In genomic region chr1:41494351-41495170, GRCh38 we compare ENCODE assay signal across 19 cellular contexts. TPM values are rescaled to one million over a fixed set of nuclear protein-coding genes. Genes with fewer than 3 reads are reported as not detected.
DNase-seq lines count a peak whose midpoint lies in the region; ATAC-seq, FAIRE-seq and TF ChIP-seq lines count a peak whose summit lies in the region.
"Had no signal": no experiment of that assay in that cellular context is flagged by ENCODE, and none has a peak within 500 bp of the region (broad histone marks: within the 10 kb centered on the region; RNA-seq: fewer than 3 reads in every experiment).

No MANE protein-coding gene starts in this region.

- H3K36me3 ChIP-seq in K562 (ENCODE audit: control insufficient read depth, insufficient read depth, low read length) = no peaks in the 10 kb centered on the region
- no peaks in the 10 kb centered on the region for H3K36me3 ChIP-seq in lower lobe of right lung
- H3K36me3 ChIP-seq: left lung had no signal

- peaks cover 27 to 48% of the 10 kb centered on the region in 2 experiments; a peak in 4 of 5 replicates for H3K4me1 ChIP-seq in K562 (replicated peaks in 1 of 2; ENCODE audit: control insufficient read depth in 2 of 2, insufficient read depth in 2 of 2, low read length in 2 of 2)
- H3K4me1 ChIP-seq in lower lobe of right lung = peaks cover 44% of the 10 kb centered on the region

- no peaks in the 10 kb centered on the region for H3K9me3 ChIP-seq in K562 (replicated peaks; ENCODE audit: control insufficient read depth, insufficient read depth, low read depth, low read length)
- no peaks in the 10 kb centered on the region for H3K9me3 ChIP-seq in lower lobe of right lung
- H3K9me3 ChIP-seq: left lung, testis had no signal

- peak overlapping the region; percentile 15 for H3K4me3 Mint-ChIP-seq in stimulated activated effector memory CD8-positive, alpha-beta T cell treated with anti-CD3 and anti-CD28 coated beads, Interleukin-12 subunit alpha, Interleukin-12 subunit beta, amount 100 ng/mL, for 72 hours

- H3K27ac ChIP-seq in K562 (ENCODE audit: extremely low read depth, low read depth, low read length) (no peak overlapping the region), lower lobe of right lung (peak overlapping the region; percentile 91)
- H3K27ac ChIP-seq: C4-2B, GM23248, left lung had no signal

- ATAC-seq in K562 = no peak
- no peak for ATAC-seq in lower lobe of right lung
- ATAC-seq in stimulated activated effector memory CD8-positive, alpha-beta T cell treated with anti-CD3 and anti-CD28 coated beads, Interleukin-12 subunit alpha, Interleukin-12 subunit beta, amount 100 ng/mL, for 72 hours = no peak
- ATAC-seq in HG02571 (IDR thresholded peaks at IDR 0.05; ENCODE audit: unreplicated experiment) = no peak
- no peak for ATAC-seq in GM21786 (IDR thresholded peaks at IDR 0.05; ENCODE audit: unreplicated experiment)
- ATAC-seq: left lung; naive thymus-derived CD8-positive, alpha-beta T cell; T-cell had no signal

- H3K79me2 ChIP-seq in K562 (ENCODE audit: control insufficient read depth, insufficient read depth, low read length) = no peaks in the 10 kb centered on the region

- no TSS peak for BruUV-seq in K562 (replicated peaks; lab: Mats Ljungman, UMichigan)

- peaks cover 4% of the 10 kb centered on the region for H3K36me3 Mint-ChIP-seq in stimulated activated effector memory CD8-positive, alpha-beta T cell treated with anti-CD3 and anti-CD28 coated beads, Interleukin-12 subunit alpha, Interleukin-12 subunit beta, amount 100 ng/mL, for 72 hours
- H3K36me3 Mint-ChIP-seq: naive thymus-derived CD8-positive, alpha-beta T cell; T-cell had no signal

- WGBS in K562 (ENCODE audit: insufficient coverage, low coverage, missing lambda C conversion rate) = 47% methylated on average over 16 of the region's 17 CpGs

- no peak for TF ChIP-seq EP300 in K562 (IDR thresholded peaks at IDR 0.05; ENCODE audit: low read length)

- H3K4me3 ChIP-seq in K562 = no peak overlapping the region
- H3K4me3 ChIP-seq in lower lobe of right lung = no peak overlapping the region
- H3K4me3 ChIP-seq: GM23248, left lung, testis had no signal

- no peak for TF ChIP-seq CTCF in K562 (IDR thresholded peaks at IDR 0.05 in 2 of 3, conservative IDR thresholded peaks at IDR 0.05 in 1 of 3; ENCODE audit: insufficient read depth in 2 of 3, low read depth in 1 of 3, low read length in 3 of 3)
- no peak for TF ChIP-seq CTCF in lower lobe of right lung (IDR thresholded peaks at IDR 0.05)

- in situ Hi-C loops in K562 (cut with MboI) = no loop called here

- no peak overlapping the region for H2AFZ ChIP-seq in K562 (ENCODE audit: low read depth, low read length)
- H2AFZ ChIP-seq: GM23248 had no signal

- POLR2A ChIA-PET in K562 (lab: Yijun Ruan, JAX) = interaction anchor here (0.6 to 1.8 kb wide), 2 partner anchors 23 to 664 kb away, joined by 5 read pairs; no protein-coding TSS in a partner anchor

- DNase-seq in DMS 273 (lab: John Stamatoyannopoulos, UW; ENCODE audit: unreplicated experiment) (peak; percentile 35), DMS 273 treated with DMSO at 0.1 percent for 48 hours (lab: John Stamatoyannopoulos, UW) (no peak), K562 (ENCODE audit: extremely low read depth in 1 of 4, low spot score in 3 of 4) (no peak), lower lobe of right lung (no peak), NCI-H1092 treated with DMSO at 0.1 percent for 48 hours (lab: John Stamatoyannopoulos, UW) (no peak)
- DNase-seq in stimulated activated effector memory CD8-positive, alpha-beta T cell treated with anti-CD3 and anti-CD28 coated beads, Interleukin-12 subunit alpha, Interleukin-12 subunit beta, amount 100 ng/mL, for 72 hours (ENCODE audit: low spot score in 2 of 2) = no peak
- DNase-seq: 8988T; activated CD8-positive, alpha-beta memory T cell treated with anti-CD3 and anti-CD28 coated beads for 24 hours; activated gamma-delta T cell; stimulated activated CD4-positive, alpha-beta T cell treated with anti-CD3 and anti-CD28 coated beads, Interleukin-4, amount 100 ng/mL, for 1 hour; T-cell had no signal

- no peaks in the 10 kb centered on the region for H4K20me1 ChIP-seq in K562 (replicated peaks; ENCODE audit: control insufficient read depth, insufficient read depth, low read length)

- peak overlapping the region; percentile 23; the same call in 1 of the 2 replicates for H3K4me2 ChIP-seq in K562 (ENCODE audit: insufficient read depth, low read length)

- H3K9ac ChIP-seq in K562 (ENCODE audit: insufficient read depth in 1 of 2, low read depth in 2 of 2, low read length in 2 of 2) = peak overlapping the region in 1 of 2 experiments; percentile 80; a peak in 2 of 4 replicates
- H3K9ac ChIP-seq: GM23248 had no signal

- H3K4me1 Mint-ChIP-seq in stimulated activated effector memory CD8-positive, alpha-beta T cell treated with anti-CD3 and anti-CD28 coated beads, Interleukin-12 subunit alpha, Interleukin-12 subunit beta, amount 100 ng/mL, for 72 hours = peaks cover 6% of the 10 kb centered on the region

- intact Hi-C loops in K562 (cut with micrococcal nuclease) = no loop called here
- intact Hi-C loops in lower lobe of right lung (cut with DNase I) = no loop called here

- no peaks in the 10 kb centered on the region for H3K9me3 Mint-ChIP-seq in stimulated activated effector memory CD8-positive, alpha-beta T cell treated with anti-CD3 and anti-CD28 coated beads, Interleukin-12 subunit alpha, Interleukin-12 subunit beta, amount 100 ng/mL, for 72 hours
- H3K9me3 Mint-ChIP-seq: naive thymus-derived CD8-positive, alpha-beta T cell; T-cell had no signal

- TF ChIP-seq RAD21 in K562 (CRISPR knock-in tag; conservative IDR thresholded peaks at IDR 0.05 in 1 of 2, IDR thresholded peaks at IDR 0.05 in 1 of 2) = no peak

- CTCF ChIA-PET in K562 (lab: Yijun Ruan, JAX; ENCODE audit: low intra/inter-chr PET ratio) = no interaction called here

- no peak for FAIRE-seq in K562 (lab: Jason Lieb, UNC)
- FAIRE-seq: RCC 7860 had no signal

- TF ChIP-seq POLR2A in K562 (conservative IDR thresholded peaks at IDR 0.05) = no peak

- H3K9me1 ChIP-seq in K562 (ENCODE audit: control insufficient read depth, insufficient read depth, low read length) = peaks cover 6% of the 10 kb centered on the region

- no peak overlapping the region for H3K27ac Mint-ChIP-seq in stimulated activated effector memory CD8-positive, alpha-beta T cell treated with anti-CD3 and anti-CD28 coated beads, Interleukin-12 subunit alpha, Interleukin-12 subunit beta, amount 100 ng/mL, for 72 hours
- H3K27ac Mint-ChIP-seq: naive thymus-derived CD8-positive, alpha-beta T cell; T-cell had no signal

- H3K27me3 ChIP-seq in K562 (ENCODE audit: control insufficient read depth in 2 of 2, insufficient read depth in 2 of 2, low read length in 2 of 2) (0 out of 5 replicates have a peak, but pooled peaks cover 0 to 3% of the 10 kb centered on the region in 2 experiments), lower lobe of right lung (ENCODE audit: low read depth) (no peaks in the 10 kb centered on the region)
- H3K27me3 ChIP-seq: testis had no signal

TF ChIP-seq in K562, 482 proteins besides CTCF, POLR2A, EP300 and RAD21 (continues in another document):
- TF ChIP-seq ZFP36 (IDR thresholded peaks at IDR 0.05; ENCODE audit: low read depth, low read length, partially characterized antibody) (peak; percentile 59), BCOR (IDR thresholded peaks at IDR 0.05) (0 out of 2 replicates have a peak, but pooled peaks have one; percentile 17)

RNA-seq across cellular contexts. Expression of gene EDN2, which starts 10.1 kb away (rescaled TPM):
- total RNA-seq in K562 (2011; cell fraction: chromatin; rRNA removed; ENCODE audit: low replicate concordance) = not detected in 2 replicates
- total RNA-seq in K562 (2011; cell fraction: nucleolus; rRNA removed) = not detected in 2 replicates
- not detected in 2 replicates for total RNA-seq in K562 (2011; cell fraction: nucleoplasm; rRNA removed)
- total RNA-seq in K562 (2014; rRNA removed) (not detected in 2 replicates), K562 (2014; rRNA removed; fragmentation: Illumina TruSeq; extraction: Trizol) (not detected in 2 replicates), K562 (2015; rRNA removed; fragmentation: Illumina TruSeq; extraction: Trizol) (not detected in 2 replicates), K562 (2021) (not detected in 2 replicates), lower lobe of right lung (2.1 TPM)
- polyA plus RNA-seq in K562 (2011; rRNA removed) (not detected in 2 replicates), K562 (2014; fragmentation: Illumina TruSeq; extraction: Trizol) (not detected in 2 replicates), K562 (2014; fragmentation: Nextera tagmentation; extraction: Ambion mirVana) (not detected), K562 (2014; rRNA removed) (not detected in 2 replicates)
- not detected in 2 replicates for polyA plus RNA-seq in K562 (2011; cell fraction: cytosol; rRNA removed)
- not detected in 2 replicates for polyA plus RNA-seq in K562 (2011; cell fraction: nucleus; rRNA removed)
- polyA plus RNA-seq in K562 (2012) = not detected in 2 replicates
- polyA minus RNA-seq in K562 (2011; rRNA and poly(A)+ RNA removed) = not detected in 2 replicates
- not detected in 2 replicates for polyA minus RNA-seq in K562 (2011; cell fraction: cytosol; rRNA and poly(A)+ RNA removed)
- not detected in 2 replicates for polyA minus RNA-seq in K562 (2011; cell fraction: nucleus; rRNA and poly(A)+ RNA removed)
- total RNA-seq: GM23248; naive thymus-derived CD8-positive, alpha-beta T cell; T-cell; testis had no signal
- polyA plus RNA-seq: GM23248; naive thymus-derived CD8-positive, alpha-beta T cell had no signal
